22 cellular contexts compared by ENCODE assay signal in the genomic region with DNA sequence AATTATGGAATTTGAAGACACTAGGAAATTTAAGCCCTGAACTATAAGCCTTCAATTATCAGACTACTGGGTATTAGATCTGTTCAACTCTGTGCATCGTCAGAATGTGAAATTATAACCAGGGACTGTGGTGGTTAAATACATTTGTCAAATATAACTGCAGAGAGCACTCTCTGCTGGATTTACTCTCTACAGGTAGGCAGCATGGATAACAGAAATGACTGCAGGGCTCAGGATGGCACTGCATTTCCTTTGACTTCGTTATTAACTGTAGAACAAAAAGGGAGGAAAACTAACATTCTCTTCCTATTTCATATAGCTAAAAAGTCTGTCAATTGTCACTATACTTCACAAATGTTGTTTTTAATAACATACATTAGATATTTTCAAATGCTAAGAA.
"Had no signal": no experiment of that assay in that cellular context is flagged by ENCODE, and none has a peak within 500 bp of the region (broad histone marks: within the 10 kb centered on the region; RNA-seq: fewer than 3 reads in every experiment).

No MANE protein-coding gene starts in this region.

- H3K4me3 ChIP-seq: K562, SJCRH30 had no signal

- H3K4me1 ChIP-seq: SJCRH30 had no signal

- ATAC-seq: K562, Panc1, PC-3, SK-N-SH treated with all-trans-retinoic acid at 6 μM for 48 hours had no signal

- H3K36me3 ChIP-seq: SJCRH30 had no signal

- H3K4me3 Mint-ChIP-seq: IgD-negative memory B cell had no signal

- H3K27me3 ChIP-seq: SJCRH30 had no signal

- H3K4me1 Mint-ChIP-seq: IgD-negative memory B cell had no signal

- DNase-seq: Kasumi-1; MM.1S; NCI-H1092 treated with DMSO at 0.1 percent for 48 hours; NCI-H1436; NCI-H187 treated with DMSO at 0.1 percent for 48 hours; NCI-H2029 treated with DMSO at 0.1 percent for 48 hours; NCI-H2107; NCI-H2227 treated with DMSO at 0.1 percent for 48 hours; NCI-H524; NCI-H526 treated with DMSO at 0.1 percent for 48 hours; NCI-H82; NK-92 treated with Interleukin-12 subunit alpha and Interleukin-12 subunit beta, amount 100 ng/mL, for 24 hours; PC-3; SHP77 treated with DMSO at 0.1 percent for 48 hours; SJCRH30 had no signal

- H3K9ac ChIP-seq: KMS-11 had no signal

- H3K27me3 Mint-ChIP-seq: IgD-negative memory B cell had no signal

- H3K9me3 ChIP-seq: SJCRH30 had no signal

- H3K27ac ChIP-seq: HL-60, KMS-11, RWPE1, SJCRH30 had no signal

- H3K4me2 ChIP-seq: KMS-11 had no signal
